Comparison of ENCODE assay signal across 7 cellular contexts in the genomic region with DNA sequence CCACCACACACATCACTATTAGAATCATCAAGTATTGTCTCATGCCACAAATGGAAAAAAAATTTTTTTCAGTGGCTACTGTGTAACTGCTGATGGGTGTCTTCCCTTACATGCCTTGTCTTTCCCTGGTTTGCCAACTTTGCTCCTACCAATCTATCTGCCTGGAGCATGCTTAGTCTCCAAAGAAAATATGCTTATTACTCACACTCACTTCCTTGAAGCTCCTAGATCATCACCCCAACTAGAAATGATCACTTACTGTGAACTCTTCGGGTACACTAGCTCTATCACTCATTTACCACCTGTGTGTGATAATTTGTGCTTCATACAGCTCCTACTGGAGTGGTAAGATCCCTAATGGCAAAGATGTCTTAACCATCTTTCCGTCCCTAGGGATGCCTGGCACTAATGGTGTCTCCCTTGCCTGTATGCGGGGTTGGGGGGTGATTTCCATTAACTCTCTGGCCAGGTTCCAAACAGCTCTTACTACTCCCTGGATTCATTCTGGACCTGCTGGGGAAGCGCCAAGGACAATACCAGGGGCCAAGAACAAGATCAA. TPM values are rescaled to one million over a fixed set of nuclear protein-coding genes. Genes with fewer than 3 reads are reported as not detected.
DNase-seq lines count a peak whose midpoint lies in the region; ATAC-seq and TF ChIP-seq lines count a peak whose summit lies in the region.

No MANE protein-coding gene starts in this region.

- no peak overlapping the region for H2BK15ac ChIP-seq in IMR-90 (ENCODE audit: low read depth, low read length)

- no peak overlapping the region for H2BK120ac ChIP-seq in IMR-90 (ENCODE audit: low read depth, low read length)

- in situ Hi-C loops in IMR-90 (cut with MboI; ENCODE audit: low sequenced_read_pairs), result no loop called here

- intact Hi-C loops in IMR-90 (cut with micrococcal nuclease), result no loop called here

- TF ChIP-seq CTCF in IMR-90 (conservative IDR thresholded peaks at IDR 0.05; ENCODE audit: low read depth, low read length), result no peak
- no peak for TF ChIP-seq CTCF in suprapubic skin (IDR thresholded peaks at IDR 0.05)

- H4K5ac ChIP-seq in IMR-90 (ENCODE audit: low read depth, low read length), result peak overlapping the region; percentile 8; the same call in 1 of the 2 replicates

- ATAC-seq in GM18511 (IDR thresholded peaks at IDR 0.05; ENCODE audit: unreplicated experiment), result peak; percentile 1
- peak; percentile 18 for ATAC-seq in IMR-90 (ENCODE audit: low read depth)

- peak overlapping the region; percentile 65 for H3K4me3 ChIP-seq in IMR-90 (ENCODE audit: insufficient read depth, low read depth, low read length)
- peak overlapping the region; percentile 90 for H3K4me3 ChIP-seq in suprapubic skin

- peak overlapping the region; percentile 91 for H3K4me2 ChIP-seq in IMR-90 (ENCODE audit: low read depth, low read length)

- POLR2A ChIA-PET in IMR-90 (lab: Charles Lee; ENCODE audit: unreplicated experiment), result interaction anchor here (0.5 kb wide), 1 partner anchor 50 kb away, joined by 6 read pairs; no protein-coding TSS in a partner anchor

- no peaks in the 10 kb centered on the region for H3K4me1 ChIP-seq in IMR-90 (ENCODE audit: control insufficient read depth, insufficient read depth, low read length)
- H3K4me1 ChIP-seq in suprapubic skin, result peaks cover 23% of the 10 kb centered on the region

- peak overlapping the region; percentile 94 for H2AK9ac ChIP-seq in IMR-90 (replicated peaks; ENCODE audit: low read depth, low read length, poor library complexity)

- no peak overlapping the region for H2BK20ac ChIP-seq in IMR-90 (ENCODE audit: low read depth, low read length)

- H3K56ac ChIP-seq in IMR-90 (ENCODE audit: extremely low read depth, insufficient read depth, low read length), result peak overlapping the region; percentile 78

- H3K9me1 ChIP-seq in IMR-90 (ENCODE audit: insufficient read depth, low read length), result peaks cover 6% of the 10 kb centered on the region; the same call in 1 of the 2 replicates

- H4K20me1 ChIP-seq in IMR-90 (ENCODE audit: insufficient read depth, low read length), result no peaks in the 10 kb centered on the region; the same call in 1 of the 2 replicates

- H3K36me3 ChIP-seq in IMR-90 (ENCODE audit: control insufficient read depth, insufficient read depth, low read length) (peaks cover 3% of the 10 kb centered on the region), suprapubic skin (peaks cover 11% of the 10 kb centered on the region)

- no TSS peak for BruUV-seq in IMR-90 (replicated peaks; lab: Mats Ljungman, UMichigan)

- DNase-seq in IMR-90 (peak; percentile 18), amniotic epithelial cell (ENCODE audit: low read depth) (peak; percentile 24), kidney tubule cell (ENCODE audit: low spot score) (peak; percentile 66), suprapubic skin (ENCODE audit: low spot score in 2 of 2) (no peak), iPS-NIHi7 (ENCODE audit: extremely low spot score) (no peak), mesenteric fat pad (ENCODE audit: low spot score) (no peak)

- H3K27ac ChIP-seq in IMR-90 (ENCODE audit: insufficient read depth, low read length) (peak overlapping the region; percentile 71), suprapubic skin (peak overlapping the region; percentile 77)

- peaks cover 12 to 48% of the 10 kb centered on the region in 2 experiments for H3K79me1 ChIP-seq in IMR-90 (ENCODE audit: low read depth in 1 of 2, low read length in 2 of 2)

- peak overlapping the region; percentile 93 for H3K4ac ChIP-seq in IMR-90 (ENCODE audit: low read depth, low read length)

- H2AFZ ChIP-seq in IMR-90 (replicated peaks; ENCODE audit: low read length, poor library complexity), result peak overlapping the region; percentile 98

- CTCF ChIA-PET in IMR-90 (lab: Yijun Ruan, JAX), result interaction anchor here (1.7 kb wide), 1 partner anchor 28 kb away, joined by 8 read pairs; no protein-coding TSS in a partner anchor

- TF ChIP-seq POLR2A in IMR-90 (IDR thresholded peaks at IDR 0.05; ENCODE audit: low read depth, low read length) (no peak), suprapubic skin (IDR thresholded peaks at IDR 0.05) (no peak)

- dilution Hi-C loops in IMR-90 (cut with HindIII; ENCODE audit: low sequenced_read_pairs, unreplicated experiment), result no loop called here

- peak overlapping the region; percentile 96 for H3K14ac ChIP-seq in IMR-90 (replicated peaks; ENCODE audit: low read depth, low read length)

- H3K23ac ChIP-seq in IMR-90 (ENCODE audit: low read depth, low read length), result peak overlapping the region; percentile 86

- peak overlapping the region; percentile 89 for H3K9ac ChIP-seq in IMR-90 (ENCODE audit: low read depth, low read length)

- H3K18ac ChIP-seq in IMR-90 (ENCODE audit: low read depth, low read length), result no peak overlapping the region

- H2AK5ac ChIP-seq in IMR-90 (ENCODE audit: low read depth, low read length), result peak overlapping the region; percentile 80; the same call in 1 of the 2 replicates

- no peaks in the 10 kb centered on the region for H3K27me3 ChIP-seq in IMR-90 (ENCODE audit: control insufficient read depth, insufficient read depth, low read length)
- H3K27me3 ChIP-seq in suprapubic skin, result no peaks in the 10 kb centered on the region

- no peak for TF ChIP-seq RAD21 in IMR-90 (IDR thresholded peaks at IDR 0.05; ENCODE audit: low read length)

- WGBS in IMR-90 (ENCODE audit: extremely low coverage in 2 of 2, insufficient read length in 1 of 2), 2 experiments, result no CpG with 5 or more reads among the region's 4 CpGs
- WGBS in suprapubic skin, result 3% methylated on average over 4 of the region's 4 CpGs

- H4K91ac ChIP-seq in IMR-90 (ENCODE audit: insufficient read depth, low read depth, low read length), result peak overlapping the region; percentile 91; the same call in 1 of the 2 replicates

- no peak for TF ChIP-seq EP300 in suprapubic skin (IDR thresholded peaks at IDR 0.05)

- H3K9me3 ChIP-seq in IMR-90 (ENCODE audit: control insufficient read depth, insufficient read depth, low read length) (no peaks in the 10 kb centered on the region), suprapubic skin (no peaks in the 10 kb centered on the region)

- H4K8ac ChIP-seq in IMR-90 (ENCODE audit: low read depth in 2 of 2, low read length in 2 of 2), result peak overlapping the region; percentile 94 to 97

- H2BK5ac ChIP-seq in IMR-90 (ENCODE audit: low read depth, low read length, poor library complexity, severe bottlenecking), result peak overlapping the region; percentile 59

TF ChIP-seq in IMR-90, 13 proteins besides CTCF, POLR2A, EP300 and RAD21:
- no peak for TF ChIP-seq BHLHE40 (IDR thresholded peaks at IDR 0.05; ENCODE audit: low read depth, low read length)
- no peak for TF ChIP-seq MXI1 (IDR thresholded peaks at IDR 0.05; ENCODE audit: borderline replicate concordance, low read depth, low read length)
- no peak for TF ChIP-seq RFX5 (IDR thresholded peaks at IDR 0.05; ENCODE audit: low read depth, low read length)
- no peak for TF ChIP-seq CEBPB (IDR thresholded peaks at IDR 0.05; ENCODE audit: low read depth, low read length)
- TF ChIP-seq NFE2L2 (IDR thresholded peaks at IDR 0.05; ENCODE audit: low read depth, low read length), result no peak
- no peak for TF ChIP-seq MAZ (IDR thresholded peaks at IDR 0.05; ENCODE audit: borderline replicate concordance, low read depth, low read length)
- no peak for TF ChIP-seq MAFK (IDR thresholded peaks at IDR 0.05; ENCODE audit: low read depth, low read length)
- no peak for TF ChIP-seq RCOR1 (IDR thresholded peaks at IDR 0.05; ENCODE audit: insufficient replicate concordance, low read length)
- no peak for TF ChIP-seq CHD1 (IDR thresholded peaks at IDR 0.05; ENCODE audit: low read depth, low read length)
- TF ChIP-seq FOS (IDR thresholded peaks at IDR 0.05; ENCODE audit: low read depth, low read length), result no peak
- no peak for TF ChIP-seq SMC3 (IDR thresholded peaks at IDR 0.05; ENCODE audit: low read depth, low read length)
- no peak for TF ChIP-seq ELK1 (IDR thresholded peaks at IDR 0.05; ENCODE audit: borderline replicate concordance, low read depth, low read length)
- TF ChIP-seq USF2 (IDR thresholded peaks at IDR 0.05; ENCODE audit: low read depth, low read length), result no peak

RNA-seq across cellular contexts. Expression of gene VPS33B, which starts 0.8 kb away (rescaled TPM):
- 7.5 and 9.0 TPM in 2 replicates for total RNA-seq in IMR-90 (2012; rRNA removed)
- 11.3 and 12.3 TPM in 2 replicates for polyA plus RNA-seq in IMR-90 (2012; rRNA removed)
- polyA plus RNA-seq in IMR-90 (2012; cell fraction: cytosol; rRNA removed), result 7.6 and 9.8 TPM in 2 replicates
- 47.8 and 54.3 TPM in 2 replicates for polyA plus RNA-seq in IMR-90 (2012; cell fraction: nucleus; rRNA removed; ENCODE audit: low replicate concordance)
- 10 to 100 TPM; 16.5 to 23.1 (median 18.4) TPM for total RNA-seq in suprapubic skin
- 13.4 TPM for total RNA-seq in mesenteric fat pad

RNA-seq across cellular contexts. Expression of gene PRC1, which starts 27.3 kb away (rescaled TPM):
- 148 and 208 TPM in 2 replicates for total RNA-seq in IMR-90 (2012; rRNA removed)
- 131 and 132 TPM in 2 replicates for polyA plus RNA-seq in IMR-90 (2012; rRNA removed)
- 52.1 and 66.7 TPM in 2 replicates for polyA plus RNA-seq in IMR-90 (2012; cell fraction: cytosol; rRNA removed)
- polyA plus RNA-seq in IMR-90 (2012; cell fraction: nucleus; rRNA removed; ENCODE audit: low replicate concordance), result 96.3 and 151 TPM in 2 replicates
- total RNA-seq in suprapubic skin, result 10 to 100 TPM; 17.6 to 41.2 (median 34.6) TPM
- 3.8 TPM for total RNA-seq in mesenteric fat pad

Comparison
In these comparisons a context has a peak if more than half of its experiments do, and no peak if none do; other contexts are left out.
1. DNase-seq: peak in IMR-90 (single experiment), amniotic epithelial cell (single experiment) and kidney tubule cell (single experiment); none in suprapubic skin (0 of 2), iPS-NIHi7 (single experiment) and mesenteric fat pad (single experiment).